In genomic region chr1:94329986-94330385, GRCh38 we compare ENCODE assay signal across 9 cellular contexts.
DNase-seq lines count a peak whose midpoint lies in the region; ATAC-seq and TF ChIP-seq lines count a peak whose summit lies in the region.
"Had no signal": no experiment of that assay in that cellular context is flagged by ENCODE, and none has a peak within 500 bp of the region (broad histone marks: within the 10 kb centered on the region; RNA-seq: fewer than 3 reads in every experiment).

No MANE protein-coding gene starts in this region.

- no peaks in the 10 kb centered on the region for H3K27me3 ChIP-seq in A673 (replicated peaks; ENCODE audit: insufficient read depth, low read depth, low read length, poor library complexity)
- H3K27me3 ChIP-seq in body of pancreas, result no peaks in the 10 kb centered on the region
- H3K27me3 ChIP-seq in kidney epithelial cell (ENCODE audit: control insufficient read depth, insufficient read depth, low read length), result no peaks in the 10 kb centered on the region

- H3K4me1 ChIP-seq in A673 (ENCODE audit: insufficient read depth, low read length, poor library complexity, severe bottlenecking) (peaks cover 20% of the 10 kb centered on the region), body of pancreas (peaks cover 27% of the 10 kb centered on the region)

- H3K36me3 ChIP-seq in A673 (ENCODE audit: insufficient read depth, low read length, poor library complexity, severe bottlenecking) (no peaks in the 10 kb centered on the region), body of pancreas (replicated peaks in 1 of 2; ENCODE audit: insufficient read depth in 1 of 2, low read depth in 2 of 2) (no peaks in the 10 kb centered on the region), kidney epithelial cell (ENCODE audit: control insufficient read depth, insufficient read depth, low read length) (no peaks in the 10 kb centered on the region)

- H3K27ac ChIP-seq in A673 (ENCODE audit: low read depth, low read length, poor library complexity, severe bottlenecking), result no peak overlapping the region
- H3K27ac ChIP-seq in body of pancreas, result no peak overlapping the region

- ATAC-seq in body of pancreas, result peak; percentile 22
- no peak for ATAC-seq in HG03280 (IDR thresholded peaks at IDR 0.05; ENCODE audit: unreplicated experiment)
- no peak for ATAC-seq in HG03045 (IDR thresholded peaks at IDR 0.05; ENCODE audit: unreplicated experiment)

- TF ChIP-seq CTCF in A673 (conservative IDR thresholded peaks at IDR 0.05; ENCODE audit: low read depth, low read length), result peak; percentile 58
- TF ChIP-seq CTCF in body of pancreas (IDR thresholded peaks at IDR 0.05), result peak in 5 of 7 experiments; percentile 8 to 50 (median 35)
- peak; percentile 69 for TF ChIP-seq CTCF in kidney epithelial cell (IDR thresholded peaks at IDR 0.05; ENCODE audit: insufficient read depth, low read length, poor library complexity, severe bottlenecking)

- intact Hi-C loops in A673 (cut with micrococcal nuclease; ENCODE audit: unreplicated experiment) (loop anchor here (1.0 to 10.0 kb wide), 3 partner anchors 85 to 695 kb away; no protein-coding TSS in a partner anchor), body of pancreas (cut with DNase I) (loop anchor here (5.0 kb wide), 1 partner anchor 273 kb away; no protein-coding TSS in a partner anchor)

- no peak for TF ChIP-seq POLR2A in body of pancreas (IDR thresholded peaks at IDR 0.05)

- 3 to 5% methylated on average over 3 of the region's 3 CpGs for WGBS in body of pancreas, 2 donors

- H3K9me3 ChIP-seq in A673 (ENCODE audit: low read depth, low read length, poor library complexity, severe bottlenecking) (no peaks in the 10 kb centered on the region), body of pancreas (no peaks in the 10 kb centered on the region)

- DNase-seq in A673 (ENCODE audit: low spot score) (peak; percentile 61), HPDE6-E6E7 (ENCODE audit: extremely low spot score) (peak; percentile 23), body of pancreas (no peak), kidney epithelial cell (ENCODE audit: low read depth) (no peak), NCI-H82 treated with DMSO at 0.1 percent for 48 hours (lab: John Stamatoyannopoulos, UW; ENCODE audit: unreplicated experiment) (no peak)
- no peak for DNase-seq in stimulated activated CD4-positive, alpha-beta T cell treated with anti-CD3 and anti-CD28 coated beads, Interleukin-1b, Interleukin-23, amount 100 ng/mL, for 48 hours
- DNase-seq: DMS153 had no signal

- POLR2A ChIA-PET in A673 (lab: Charles Lee; ENCODE audit: low non-redundant PET), result interaction anchor here (0.6 kb wide), 1 partner anchor 1853 kb away, joined by 6 read pairs; no protein-coding TSS in a partner anchor

- H3K4me3 ChIP-seq in A673 (ENCODE audit: low read depth, low read length, poor library complexity, severe bottlenecking), result no peak overlapping the region
- no peak overlapping the region for H3K4me3 ChIP-seq in body of pancreas
- peak overlapping the region; percentile 2 for H3K4me3 ChIP-seq in kidney epithelial cell (ENCODE audit: low read depth, low read length)

- BruUV-seq in A673 (replicated peaks; lab: Mats Ljungman, UMichigan), result no TSS peak

- CTCF ChIA-PET in A673 (lab: Charles Lee), result interaction anchor here (0.5 to 1.8 kb wide), 7 partner anchors 97 to 290 kb away, joined by 3 to 11 read pairs (median 4); no protein-coding TSS in a partner anchor

Comparison
In these comparisons a context has a peak if more than half of its experiments do, and no peak if none do; other contexts are left out.
1. DNase-seq: peak in A673 (single experiment) and HPDE6-E6E7 (single experiment); none in body of pancreas (0 of 4), kidney epithelial cell (single experiment), stimulated activated CD4-positive, alpha-beta T cell treated with anti-CD3 and anti-CD28 coated beads, Interleukin-1b, Interleukin-23, amount 100 ng/mL, for 48 hours (single experiment) and NCI-H82 treated with DMSO at 0.1 percent for 48 hours (single experiment).
2. Peak in every context shown above with its lines, with median percentiles within 50 percentile points of each other: CTCF ChIP-seq.